In the genomic region with DNA sequence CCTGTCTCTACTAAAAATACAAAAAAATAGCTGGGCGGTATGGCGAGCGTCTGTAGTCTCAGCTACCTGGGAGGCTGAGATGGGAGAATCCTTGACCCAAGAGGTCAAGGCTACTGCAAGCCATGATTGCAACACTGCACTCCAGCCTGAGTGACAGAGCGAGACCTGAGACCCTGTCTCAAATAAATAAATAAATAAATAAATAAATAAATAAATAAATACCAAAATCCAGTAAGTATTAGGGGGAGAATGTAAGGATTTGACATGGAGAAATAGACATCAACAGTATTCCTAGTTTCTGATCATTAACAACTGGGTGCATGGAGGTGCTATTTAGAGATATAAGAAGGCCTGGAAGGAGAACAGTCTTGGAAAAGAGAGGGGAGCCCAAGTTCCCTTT, we compare ENCODE assay signal across 8 cellular contexts.
"Had no signal": no experiment of that assay in that cellular context is flagged by ENCODE, and none has a peak within 500 bp of the region (broad histone marks: within the 10 kb centered on the region; RNA-seq: fewer than 3 reads in every experiment).

No MANE protein-coding gene starts in this region.

- H3K27ac Mint-ChIP-seq: IgD-negative memory B cell had no signal

- H3K4me1 Mint-ChIP-seq: IgD-negative memory B cell had no signal

- H3K36me3 Mint-ChIP-seq: IgD-negative memory B cell had no signal

- DNase-seq: IMR-90, KBM-7, KG1 had no signal

- H3K4me3 Mint-ChIP-seq: IgD-negative memory B cell had no signal

- H3K4me3 ChIP-seq: K562 had no signal

- H3K27me3 Mint-ChIP-seq: IgD-negative memory B cell had no signal

- ATAC-seq: HepG2, K562 had no signal

- FAIRE-seq: HepG2, HTR-8/SVneo, K562 had no signal

- H3K27ac ChIP-seq: HL-60 had no signal
